ENCODE assay signal across 23 cellular contexts in genomic region chr12:130367523-130367922, GRCh38. TPM values are rescaled to one million over a fixed set of nuclear protein-coding genes. Genes with fewer than 3 reads are reported as not detected.
DNase-seq lines count a peak whose midpoint lies in the region; ATAC-seq and TF ChIP-seq lines count a peak whose summit lies in the region.
"Had no signal": no experiment of that assay in that cellular context is flagged by ENCODE, and none has a peak within 500 bp of the region (broad histone marks: within the 10 kb centered on the region; RNA-seq: fewer than 3 reads in every experiment).

No MANE protein-coding gene starts in this region.

- intact Hi-C loops in left lung (cut with DNase I) = no loop called here
- intact Hi-C loops in thyroid gland (cut with DNase I) = no loop called here

- H3K4me3 ChIP-seq in left lung = no peak overlapping the region
- no peak overlapping the region for H3K4me3 ChIP-seq in thyroid gland (replicated peaks in 1 of 3)
- H3K4me3 ChIP-seq: BLaER1 had no signal

- H3K4me1 ChIP-seq in left lung (no peaks in the 10 kb centered on the region), thyroid gland (peaks cover 21 to 39% of the 10 kb centered on the region in 2 donors)
- H3K4me1 ChIP-seq: BE2C had no signal

- ATAC-seq in left lung (peak; percentile 89), GM19324 (IDR thresholded peaks at IDR 0.05; ENCODE audit: low FRiP score, unreplicated experiment) (no peak), HG02840 (IDR thresholded peaks at IDR 0.05; ENCODE audit: low FRiP score, unreplicated experiment) (no peak)

- H3K27ac ChIP-seq in KOPT-K1 (ENCODE audit: low read depth, low read length, poor library complexity, severe bottlenecking) = peak overlapping the region; percentile 26
- no peak overlapping the region for H3K27ac ChIP-seq in left lung
- peak overlapping the region in 2 of 3 donors; percentile 2 to 8 for H3K27ac ChIP-seq in thyroid gland
- H3K27ac ChIP-seq: BLaER1 had no signal

- DNase-seq in left lung = peak in 1 of 2 donors; percentile 41
- peak; percentile 49 to 51 for DNase-seq in thyroid gland
- no peak for DNase-seq in OCI-M2 (lab: John Stamatoyannopoulos, UW; ENCODE audit: unreplicated experiment)
- no peak for DNase-seq in nucleus accumbens (lab: John Stamatoyannopoulos, UW)
- DNase-seq: 8988T; ACHN; BE2C; C1 segment of cervical spinal cord; CD4-positive, alpha-beta memory T cell; CD4-positive, CD25-positive, alpha-beta regulatory T cell; CD8-positive, alpha-beta memory T cell; COR-L47; DMS 273 treated with DMSO at 0.1 percent for 48 hours; DMS153; DMS53; DMS79; DND-41; GF-D8 had no signal

- H3K27me3 ChIP-seq in left lung (peaks cover 0 to 66% of the 10 kb centered on the region in 2 donors), thyroid gland (no peaks in the 10 kb centered on the region)
- H3K27me3 ChIP-seq: BLaER1 had no signal

- TF ChIP-seq CTCF in left lung (IDR thresholded peaks at IDR 0.05) (no peak), thyroid gland (IDR thresholded peaks at IDR 0.05) (no peak)

- WGBS in thyroid gland, 2 donors = 37 to 46% methylated on average over 13 of the region's 13 CpGs

- TF ChIP-seq POLR2A in thyroid gland (IDR thresholded peaks at IDR 0.05) = no peak

- H3K9me3 ChIP-seq in KOPT-K1 (ENCODE audit: insufficient read depth, low read length, poor library complexity, severe bottlenecking) (no peaks in the 10 kb centered on the region), left lung (no peaks in the 10 kb centered on the region), thyroid gland (no peaks in the 10 kb centered on the region)

- H3K36me3 ChIP-seq in KOPT-K1 (ENCODE audit: insufficient read depth, low read length) (no peaks in the 10 kb centered on the region), left lung (no peaks in the 10 kb centered on the region), thyroid gland (no peaks in the 10 kb centered on the region)
- H3K36me3 ChIP-seq: BE2C, BLaER1 had no signal

RNA-seq across cellular contexts. Expression of gene PIWIL1, which starts 29.8 kb away (rescaled TPM):
- total RNA-seq in left lung (not detected), thyroid gland (1 to 10 TPM in 1 of 4 donors, under 1 TPM in 2, not detected in 1; 0.22 to 1.5 (median 0.67) TPM)
- total RNA-seq: A673; CD4-positive, alpha-beta memory T cell; CD4-positive, CD25-positive, alpha-beta regulatory T cell; CD8-positive, alpha-beta memory T cell had no signal

Comparison
In these comparisons a context has a peak if more than half of its experiments do, and no peak if none do; other contexts are left out.
1. H3K27ac ChIP-seq: peak in KOPT-K1 (single experiment) and thyroid gland (2 of 3); none in left lung (0 of 2).
2. DNase-seq: peak in thyroid gland (2 of 2); none in OCI-M2 (single experiment) and nucleus accumbens (0 of 56).